26 cellular contexts compared by ENCODE assay signal in genomic region chr2:151395509-151396374, GRCh38.
"Had no signal": no experiment of that assay in that cellular context is flagged by ENCODE, and none has a peak within 500 bp of the region (broad histone marks: within the 10 kb centered on the region; RNA-seq: fewer than 3 reads in every experiment).

No MANE protein-coding gene starts in this region.

- H3K4me3 Mint-ChIP-seq: activated CD4-positive, alpha-beta memory T cell treated with anti-CD3 and anti-CD28 coated beads, Interleukin-2, amount 10 ng/mL, durations not matched to agents 7 days and 5 days; activated CD4-positive, alpha-beta T cell treated with anti-CD3 and anti-CD28 coated beads, Interleukin-2, amount 10 ng/mL, durations not matched to agents 24 days and 14 days; activated CD8-positive, alpha-beta memory T cell treated with anti-CD3 and anti-CD28 coated beads, Interleukin-2, amount 10 ng/mL, durations not matched to agents 7 days and 5 days; activated naive CD8-positive, alpha-beta T cell treated with anti-CD3 and anti-CD28 coated beads, Interleukin-2, amount 50 U/mL, for 24 hours; brain; central memory CD8-positive, alpha-beta T cell; naive thymus-derived CD8-positive, alpha-beta T cell; T-helper 1 cell treated with Interleukin-12 subunit alpha and Interleukin-12 subunit beta and Interleukin-4 antibody, amounts not matched to agents 30 μg/mL and 1 μg/mL, for 36 hours had no signal

- H3K27me3 Mint-ChIP-seq: brain; naive thymus-derived CD8-positive, alpha-beta T cell had no signal

- H3K9me3 Mint-ChIP-seq: activated CD4-positive, alpha-beta memory T cell treated with anti-CD3 and anti-CD28 coated beads, Interleukin-2, amount 10 ng/mL, durations not matched to agents 7 days and 5 days; central memory CD8-positive, alpha-beta T cell had no signal

- H3K27ac Mint-ChIP-seq: activated CD4-positive, alpha-beta memory T cell treated with anti-CD3 and anti-CD28 coated beads, Interleukin-2, amount 10 ng/mL, durations not matched to agents 7 days and 5 days; activated CD4-positive, alpha-beta T cell treated with anti-CD3 and anti-CD28 coated beads, Interleukin-2, amount 10 ng/mL, durations not matched to agents 24 days and 14 days; activated CD8-positive, alpha-beta memory T cell treated with anti-CD3 and anti-CD28 coated beads, Interleukin-2, amount 10 ng/mL, durations not matched to agents 7 days and 5 days; activated naive CD8-positive, alpha-beta T cell treated with anti-CD3 and anti-CD28 coated beads, Interleukin-2, amount 50 U/mL, for 24 hours; naive thymus-derived CD8-positive, alpha-beta T cell; T-helper 1 cell treated with Interleukin-12 subunit alpha and Interleukin-12 subunit beta and Interleukin-4 antibody, amounts not matched to agents 30 μg/mL and 1 μg/mL, for 36 hours had no signal

- ATAC-seq: activated CD8-positive, alpha-beta memory T cell treated with anti-CD3 and anti-CD28 coated beads, Interleukin-2, amount 10 ng/mL, durations not matched to agents 7 days and 5 days; activated naive CD8-positive, alpha-beta T cell treated with anti-CD3 and anti-CD28 coated beads, Interleukin-2, amount 50 U/mL, for 24 hours; left lung; naive thymus-derived CD8-positive, alpha-beta T cell had no signal

- H3K4me1 Mint-ChIP-seq: activated CD4-positive, alpha-beta memory T cell treated with anti-CD3 and anti-CD28 coated beads, Interleukin-2, amount 10 ng/mL, durations not matched to agents 7 days and 5 days; activated CD4-positive, alpha-beta T cell treated with anti-CD3 and anti-CD28 coated beads, Interleukin-2, amount 10 ng/mL, durations not matched to agents 24 days and 14 days; activated CD8-positive, alpha-beta memory T cell treated with anti-CD3 and anti-CD28 coated beads, Interleukin-2, amount 10 ng/mL, durations not matched to agents 7 days and 5 days; activated naive CD8-positive, alpha-beta T cell treated with anti-CD3 and anti-CD28 coated beads, Interleukin-2, amount 50 U/mL, for 24 hours; brain; central memory CD8-positive, alpha-beta T cell had no signal

- H3K27ac ChIP-seq: colonic mucosa, esophagus muscularis mucosa, hepatocyte, left lung, ovary, prostate gland, spleen, tibial nerve had no signal

- DNase-seq: activated CD4-positive, alpha-beta memory T cell treated with anti-CD3 and anti-CD28 coated beads, Interleukin-2, amount 10 ng/mL, durations not matched to agents 7 days and 5 days; activated CD4-positive, alpha-beta T cell treated with anti-CD3 and anti-CD28 coated beads, Interleukin-2, amount 10 ng/mL, durations not matched to agents 24 days and 14 days; activated CD8-positive, alpha-beta memory T cell treated with anti-CD3 and anti-CD28 coated beads, Interleukin-2, amount 10 ng/mL, durations not matched to agents 7 days and 5 days; activated gamma-delta T cell; activated naive CD4-positive, alpha-beta T cell treated with anti-CD3 and anti-CD28 coated beads, Interleukin-2, amount 50 U/mL, for 16 hours; activated naive CD8-positive, alpha-beta T cell treated with anti-CD3 and anti-CD28 coated beads, Interleukin-2, amount 50 U/mL, for 24 hours; activated T-cell treated with anti-CD3 and anti-CD28 coated beads for 4 hours; aorta; colonic mucosa; glutamatergic neuron; kidney glomerular epithelial cell; left lung; naive thymus-derived CD8-positive, alpha-beta T cell; ovary; spleen; stimulated activated CD4-positive, alpha-beta T cell treated with anti-CD3 and anti-CD28 coated beads, Interleukin-4, amount 100 ng/mL, for 1 hour; stimulated activated naive CD4-positive, alpha-beta T cell treated with Interleukin-2 at 50 U/mL for 16 hours; substantia nigra; T1000 had no signal
